Comparison of ENCODE assay signal across 9 cellular contexts in genomic region chr13:40096357-40096911, GRCh38.
DNase-seq lines count a peak whose midpoint lies in the region; ATAC-seq lines count a peak whose summit lies in the region.
"Had no signal": no experiment of that assay in that cellular context is flagged by ENCODE, and none has a peak within 500 bp of the region (broad histone marks: within the 10 kb centered on the region; RNA-seq: fewer than 3 reads in every experiment).

No MANE protein-coding gene starts in this region.

- peaks cover 35% of the 10 kb centered on the region for H3K4me1 Mint-ChIP-seq in activated T-helper 1 cell treated with anti-CD3 and anti-CD28 coated beads, Interleukin-12 subunit alpha, Interleukin-12 subunit beta, Interleukin-2, Interleukin-4 antibody, amounts not matched to agents 30 ng/mL and 10 ng/mL and 1 ng/mL, durations not matched to agents 14 hours and 24 hours and 36 hours (ENCODE audit: low read depth)

- intact Hi-C loops in activated T-helper 1 cell treated with anti-CD3 and anti-CD28 coated beads, Interleukin-12 subunit alpha, Interleukin-12 subunit beta, Interleukin-2, Interleukin-4 antibody, amounts not matched to agents 30 ng/mL and 10 ng/mL and 1 ng/mL, durations not matched to agents 14 hours and 24 hours and 36 hours (cut with micrococcal nuclease): no loop called here

- H3K27me3 Mint-ChIP-seq in activated T-helper 1 cell treated with anti-CD3 and anti-CD28 coated beads, Interleukin-12 subunit alpha, Interleukin-12 subunit beta, Interleukin-2, Interleukin-4 antibody, amounts not matched to agents 30 ng/mL and 10 ng/mL and 1 ng/mL, durations not matched to agents 14 hours and 24 hours and 36 hours (ENCODE audit: insufficient read depth): no peaks in the 10 kb centered on the region

- H3K36me3 Mint-ChIP-seq in activated T-helper 1 cell treated with anti-CD3 and anti-CD28 coated beads, Interleukin-12 subunit alpha, Interleukin-12 subunit beta, Interleukin-2, Interleukin-4 antibody, amounts not matched to agents 30 ng/mL and 10 ng/mL and 1 ng/mL, durations not matched to agents 14 hours and 24 hours and 36 hours (ENCODE audit: low read depth): peaks cover 12% of the 10 kb centered on the region

- ATAC-seq in HG03097 (IDR thresholded peaks at IDR 0.05; ENCODE audit: low FRiP score, unreplicated experiment) (no peak), HG03354 (IDR thresholded peaks at IDR 0.05; ENCODE audit: poor library complexity, severe bottlenecking, unreplicated experiment) (no peak)

- DNase-seq in DMS153 treated with DMSO at 0.1 percent for 48 hours (lab: John Stamatoyannopoulos, UW; ENCODE audit: unreplicated experiment) (peak; percentile 42), T-helper 2 cell (peak in 3 of 5 experiments; percentile 6 to 28 (median 10)), glomerular visceral epithelial cell (ENCODE audit: extremely low spot score) (no peak), GM03348 (ENCODE audit: low spot score) (no peak)
- peak; percentile 38 for DNase-seq in activated T-helper 1 cell treated with anti-CD3 and anti-CD28 coated beads, Interleukin-12 subunit alpha, Interleukin-12 subunit beta, Interleukin-2, Interleukin-4 antibody, amounts not matched to agents 30 ng/mL and 10 ng/mL and 1 ng/mL, durations not matched to agents 14 hours and 24 hours and 36 hours (ENCODE audit: low spot score)
- DNase-seq in stimulated activated CD4-positive, alpha-beta T cell treated with anti-CD3 and anti-CD28 coated beads, Interleukin-12 subunit alpha, Interleukin-12 subunit beta, amount 100 ng/mL, for 4 hours: peak; percentile 31

- peaks cover 19% of the 10 kb centered on the region for H3K9me3 Mint-ChIP-seq in activated T-helper 1 cell treated with anti-CD3 and anti-CD28 coated beads, Interleukin-12 subunit alpha, Interleukin-12 subunit beta, Interleukin-2, Interleukin-4 antibody, amounts not matched to agents 30 ng/mL and 10 ng/mL and 1 ng/mL, durations not matched to agents 14 hours and 24 hours and 36 hours

- H3K27ac Mint-ChIP-seq in activated T-helper 1 cell treated with anti-CD3 and anti-CD28 coated beads, Interleukin-12 subunit alpha, Interleukin-12 subunit beta, Interleukin-2, Interleukin-4 antibody, amounts not matched to agents 30 ng/mL and 10 ng/mL and 1 ng/mL, durations not matched to agents 14 hours and 24 hours and 36 hours: peak overlapping the region; percentile 71

- peak overlapping the region; percentile 4 for H3K4me3 Mint-ChIP-seq in activated T-helper 1 cell treated with anti-CD3 and anti-CD28 coated beads, Interleukin-12 subunit alpha, Interleukin-12 subunit beta, Interleukin-2, Interleukin-4 antibody, amounts not matched to agents 30 ng/mL and 10 ng/mL and 1 ng/mL, durations not matched to agents 14 hours and 24 hours and 36 hours
- H3K4me3 Mint-ChIP-seq: neural crest cell had no signal

Comparison
In these comparisons a context has a peak if more than half of its experiments do, and no peak if none do; other contexts are left out.
1. DNase-seq: peak in DMS153 treated with DMSO at 0.1 percent for 48 hours (single experiment), T-helper 2 cell (3 of 5), activated T-helper 1 cell treated with anti-CD3 and anti-CD28 coated beads, Interleukin-12 subunit alpha, Interleukin-12 subunit beta, Interleukin-2, Interleukin-4 antibody, amounts not matched to agents 30 ng/mL and 10 ng/mL and 1 ng/mL, durations not matched to agents 14 hours and 24 hours and 36 hours (single experiment) and stimulated activated CD4-positive, alpha-beta T cell treated with anti-CD3 and anti-CD28 coated beads, Interleukin-12 subunit alpha, Interleukin-12 subunit beta, amount 100 ng/mL, for 4 hours (single experiment); none in glomerular visceral epithelial cell (single experiment) and GM03348 (single experiment).